1 cellular context compared by ENCODE assay signal in the genomic region with DNA sequence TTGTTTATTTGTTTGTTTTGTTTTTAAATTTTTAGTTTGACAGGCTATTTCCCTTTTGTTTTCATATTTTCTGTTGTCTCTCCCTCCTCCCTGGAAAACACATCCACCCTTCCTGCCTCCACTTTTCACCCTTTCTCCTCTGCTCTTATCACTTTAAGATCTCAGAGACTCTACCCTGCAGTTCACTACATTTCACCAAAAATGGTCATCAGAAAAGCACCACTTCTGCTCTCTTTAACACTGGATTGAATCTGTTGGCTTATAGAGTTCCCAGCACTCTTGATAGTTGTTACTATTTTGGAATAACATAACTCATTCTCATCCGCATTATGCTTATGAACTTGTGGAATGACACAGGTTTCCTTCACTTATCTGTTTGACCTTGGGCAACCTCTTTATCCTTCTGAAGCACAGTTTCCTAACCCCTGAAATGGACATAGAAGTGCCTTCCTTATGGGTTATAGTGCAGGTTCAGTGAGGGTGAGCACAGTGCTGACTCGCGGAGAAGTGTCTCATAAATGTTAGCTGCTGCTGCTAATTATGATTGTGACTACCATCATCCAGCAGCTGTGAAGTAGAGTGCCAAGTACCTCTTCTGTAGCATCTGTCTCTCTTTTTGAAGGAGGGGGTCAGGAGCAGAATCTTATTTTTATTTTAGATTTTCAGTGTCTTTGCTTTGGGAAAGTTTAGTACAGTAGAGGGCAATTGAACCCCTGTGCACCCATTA.
TF ChIP-seq lines count a peak whose summit lies in the region.

No MANE protein-coding gene starts in this region.

TF ChIP-seq in IMR-90, 13 proteins besides CTCF, POLR2A, EP300 and RAD21:
- TF ChIP-seq CHD1 (IDR thresholded peaks at IDR 0.05; ENCODE audit: low read depth, low read length) (no peak), SMC3 (IDR thresholded peaks at IDR 0.05; ENCODE audit: low read depth, low read length) (no peak), MAZ (IDR thresholded peaks at IDR 0.05; ENCODE audit: borderline replicate concordance, low read depth, low read length) (no peak), RCOR1 (IDR thresholded peaks at IDR 0.05; ENCODE audit: insufficient replicate concordance, low read length) (no peak), FOS (IDR thresholded peaks at IDR 0.05; ENCODE audit: low read depth, low read length) (no peak), NFE2L2 (IDR thresholded peaks at IDR 0.05; ENCODE audit: low read depth, low read length) (no peak), MAFK (IDR thresholded peaks at IDR 0.05; ENCODE audit: low read depth, low read length) (no peak), MXI1 (IDR thresholded peaks at IDR 0.05; ENCODE audit: borderline replicate concordance, low read depth, low read length) (no peak), USF2 (IDR thresholded peaks at IDR 0.05; ENCODE audit: low read depth, low read length) (no peak), CEBPB (IDR thresholded peaks at IDR 0.05; ENCODE audit: low read depth, low read length) (no peak), BHLHE40 (IDR thresholded peaks at IDR 0.05; ENCODE audit: low read depth, low read length) (no peak), RFX5 (IDR thresholded peaks at IDR 0.05; ENCODE audit: low read depth, low read length) (no peak)
- TF ChIP-seq, protein P1, sequence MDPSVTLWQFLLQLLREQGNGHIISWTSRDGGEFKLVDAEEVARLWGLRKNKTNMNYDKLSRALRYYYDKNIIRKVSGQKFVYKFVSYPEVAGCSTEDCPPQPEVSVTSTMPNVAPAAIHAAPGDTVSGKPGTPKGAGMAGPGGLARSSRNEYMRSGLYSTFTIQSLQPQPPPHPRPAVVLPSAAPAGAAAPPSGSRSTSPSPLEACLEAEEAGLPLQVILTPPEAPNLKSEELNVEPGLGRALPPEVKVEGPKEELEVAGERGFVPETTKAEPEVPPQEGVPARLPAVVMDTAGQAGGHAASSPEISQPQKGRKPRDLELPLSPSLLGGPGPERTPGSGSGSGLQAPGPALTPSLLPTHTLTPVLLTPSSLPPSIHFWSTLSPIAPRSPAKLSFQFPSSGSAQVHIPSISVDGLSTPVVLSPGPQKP (IDR thresholded peaks at IDR 0.05; ENCODE audit: borderline replicate concordance, low read depth, low read length): no peak
TF ChIP-seq in IMR-90: peak in this region for 0.
